ENCODE assay signal across 11 cellular contexts in genomic region chr21:18245493-18245967, GRCh38. TPM values are rescaled to one million over a fixed set of nuclear protein-coding genes. Genes with fewer than 3 reads are reported as not detected.
DNase-seq lines count a peak whose midpoint lies in the region; ATAC-seq and TF ChIP-seq lines count a peak whose summit lies in the region.
"Had no signal": no experiment of that assay in that cellular context is flagged by ENCODE, and none has a peak within 500 bp of the region (broad histone marks: within the 10 kb centered on the region; RNA-seq: fewer than 3 reads in every experiment).

No MANE protein-coding gene starts in this region.

- H3K27me3 ChIP-seq in right lobe of liver (no peaks in the 10 kb centered on the region), suprapubic skin (peaks cover 26% of the 10 kb centered on the region)

- DNase-seq in NCI-H2227 (lab: John Stamatoyannopoulos, UW; ENCODE audit: unreplicated experiment), result peak; percentile 49
- DNase-seq in coronary artery (ENCODE audit: low spot score), result no peak
- DNase-seq in right lobe of liver, result peak in 1 of 3 donors; percentile 46
- no peak for DNase-seq in suprapubic skin (ENCODE audit: low spot score in 2 of 2)
- no peak for DNase-seq in AG20443 (ENCODE audit: low spot score)
- no peak for DNase-seq in NCI-H187 treated with DMSO at 0.1 percent for 48 hours (lab: John Stamatoyannopoulos, UW)
- no peak for DNase-seq in activated T-cell treated with anti-CD3 and anti-CD28 coated beads, Interleukin-2, amount 50 U/mL, for 72 hours
- DNase-seq: activated CD4-positive, alpha-beta T cell treated with anti-CD3 and anti-CD28 coated beads for 1 hour; effector CD4-positive, alpha-beta T cell; NCI-H510A treated with DMSO at 0.1 percent for 48 hours had no signal

- TF ChIP-seq POLR2A in right lobe of liver (IDR thresholded peaks at IDR 0.05) (no peak), suprapubic skin (IDR thresholded peaks at IDR 0.05) (no peak)

- ATAC-seq in right lobe of liver (peak; percentile 12 to 56 (median 28)), HG03378 (IDR thresholded peaks at IDR 0.05; ENCODE audit: unreplicated experiment) (no peak)
- no peak for ATAC-seq in activated T-cell treated with anti-CD3 and anti-CD28 coated beads, Interleukin-2, amount 50 U/mL, for 72 hours (replicated peaks in 1 of 2)

- H3K36me3 ChIP-seq in right lobe of liver (no peaks in the 10 kb centered on the region), suprapubic skin (no peaks in the 10 kb centered on the region)

- no peak overlapping the region for H3K4me3 Mint-ChIP-seq in activated T-cell treated with anti-CD3 and anti-CD28 coated beads, Interleukin-2, amount 50 U/mL, for 72 hours

- H3K9me3 ChIP-seq in right lobe of liver (no peaks in the 10 kb centered on the region), suprapubic skin (no peaks in the 10 kb centered on the region)

- no peaks in the 10 kb centered on the region for H3K4me1 Mint-ChIP-seq in activated T-cell treated with anti-CD3 and anti-CD28 coated beads, Interleukin-2, amount 50 U/mL, for 72 hours (ENCODE audit: low read depth)

- intact Hi-C loops in right lobe of liver (cut with DNase I), result no loop called here

- H3K27ac Mint-ChIP-seq in activated T-cell treated with anti-CD3 and anti-CD28 coated beads, Interleukin-2, amount 50 U/mL, for 72 hours, result no peak overlapping the region

- H3K4me3 ChIP-seq in coronary artery, result peak overlapping the region; percentile 72
- peak overlapping the region in 1 of 3 donors; percentile 21 for H3K4me3 ChIP-seq in right lobe of liver
- H3K4me3 ChIP-seq in suprapubic skin, result peak overlapping the region; percentile 46

- TF ChIP-seq CTCF in coronary artery (IDR thresholded peaks at IDR 0.05), result no peak
- TF ChIP-seq CTCF in right lobe of liver (IDR thresholded peaks at IDR 0.05), result no peak
- no peak for TF ChIP-seq CTCF in suprapubic skin (IDR thresholded peaks at IDR 0.05)

- H3K27ac ChIP-seq in coronary artery (no peak overlapping the region), right lobe of liver (no peak overlapping the region), suprapubic skin (no peak overlapping the region)

- 4% methylated on average over 5 of the region's 21 CpGs for WGBS in right lobe of liver (ENCODE audit: insufficient coverage, low coverage, low lambda C conversion rate, missing lambda C conversion rate)
- 34% methylated on average over 6 of the region's 21 CpGs for WGBS in suprapubic skin

- peaks cover 0 to 6% (median 0%) of the 10 kb centered on the region in 4 donors for H3K4me1 ChIP-seq in right lobe of liver
- H3K4me1 ChIP-seq in suprapubic skin, result peaks cover 15% of the 10 kb centered on the region

- TF ChIP-seq EP300 in suprapubic skin (IDR thresholded peaks at IDR 0.05), result no peak

- no peaks in the 10 kb centered on the region for H3K36me3 Mint-ChIP-seq in activated T-cell treated with anti-CD3 and anti-CD28 coated beads, Interleukin-2, amount 50 U/mL, for 72 hours (ENCODE audit: insufficient read depth in 2 of 2)

- peaks cover 22% of the 10 kb centered on the region for H3K27me3 Mint-ChIP-seq in activated T-cell treated with anti-CD3 and anti-CD28 coated beads, Interleukin-2, amount 50 U/mL, for 72 hours (ENCODE audit: low read depth)

- no peaks in the 10 kb centered on the region for H3K9me3 Mint-ChIP-seq in activated T-cell treated with anti-CD3 and anti-CD28 coated beads, Interleukin-2, amount 50 U/mL, for 72 hours

RNA-seq across cellular contexts. Expression of gene CHODL, which starts 0.9 kb away (rescaled TPM):
- total RNA-seq in right lobe of liver (under 1 TPM in 1 of 6 experiments, not detected in 5; 0.11 TPM), suprapubic skin (1 to 10 TPM; 1.1 to 2.1 (median 1.7) TPM)
- total RNA-seq in activated T-cell treated with anti-CD3 and anti-CD28 coated beads, Interleukin-2, amount 50 U/mL, for 72 hours, result under 1 TPM in 1 of 2 donors, not detected in 1; 0.28 TPM

Comparison
In these comparisons a context has a peak if more than half of its experiments do, and no peak if none do; other contexts are left out.
1. ATAC-seq: peak in right lobe of liver (4 of 4); none in HG03378 (single experiment) and activated T-cell treated with anti-CD3 and anti-CD28 coated beads, Interleukin-2, amount 50 U/mL, for 72 hours (0 of 2).